ENCODE assay signal across 20 cellular contexts in the genomic region with DNA sequence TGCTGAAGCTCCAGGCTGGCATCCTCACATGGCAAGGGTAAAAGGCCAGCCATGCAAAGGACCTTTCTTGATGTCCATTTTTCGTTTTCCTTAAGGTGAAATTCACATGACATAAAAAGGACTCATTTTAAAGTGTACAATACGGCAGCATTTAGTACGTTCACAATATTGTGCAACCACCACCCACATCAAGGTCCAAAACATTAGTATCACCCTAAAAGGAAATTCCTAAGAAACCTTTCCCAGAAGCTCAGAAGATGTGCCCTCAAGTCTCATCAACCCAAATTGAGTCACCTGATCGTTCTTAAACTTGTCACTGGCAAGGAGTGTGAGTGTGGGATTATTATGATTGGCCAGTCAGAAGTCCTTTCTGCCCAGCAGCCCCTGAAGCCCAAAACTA.
DNase-seq lines count a peak whose midpoint lies in the region; ATAC-seq and TF ChIP-seq lines count a peak whose summit lies in the region.
"Had no signal": no experiment of that assay in that cellular context is flagged by ENCODE, and none has a peak within 500 bp of the region (broad histone marks: within the 10 kb centered on the region; RNA-seq: fewer than 3 reads in every experiment).

No MANE protein-coding gene starts in this region.

- H3K36me3 ChIP-seq in GM23248 (ENCODE audit: low read depth): no peaks in the 10 kb centered on the region
- H3K36me3 ChIP-seq: BE2C, BLaER1 had no signal

- H3F3A ChIP-seq in GM23248 (ENCODE audit: insufficient read depth): peaks cover under 1% of the 10 kb centered on the region; the same call in 1 of the 2 replicates

- H3K9me3 ChIP-seq in GM23248 (ENCODE audit: low read depth): no peaks in the 10 kb centered on the region
- H3K9me3 ChIP-seq: BE2C, BLaER1 had no signal

- no peak overlapping the region for H3K4me2 ChIP-seq in GM23248 (ENCODE audit: unreplicated experiment)
- H3K4me2 ChIP-seq: BLaER1 had no signal

- 32 to 35% methylated on average over 4 of the region's 4 CpGs for WGBS in GM23248 (ENCODE audit: low coverage in 1 of 2, low lambda C conversion rate in 2 of 2, missing lambda C conversion rate in 2 of 2), 2 experiments

- DNase-seq in EH (ENCODE audit: low read depth): peak; percentile 13
- peak; percentile 43 for DNase-seq in GM23248
- DNase-seq in cardiac fibroblast (ENCODE audit: low read depth in 2 of 2): peak; percentile 11 to 47
- DNase-seq in iris pigment epithelial cell (ENCODE audit: low read depth): peak; percentile 34
- no peak for DNase-seq in left ventricle myocardium superior
- DNase-seq in Calu3: no peak
- DNase-seq in SHP77 treated with DMSO at 0.1 percent for 48 hours (lab: John Stamatoyannopoulos, UW): no peak
- DNase-seq: 8988T; ACHN; BE2C; CD4-positive, alpha-beta memory T cell; CD4-positive, CD25-positive, alpha-beta regulatory T cell; CD8-positive, alpha-beta memory T cell; COR-L47; DMS79 treated with DMSO at 0.1 percent for 48 hours; EL; GDM1 had no signal

- peaks cover 88% of the 10 kb centered on the region for H3K27me3 Mint-ChIP-seq in Calu3 (ENCODE audit: unreplicated experiment)

- no peaks in the 10 kb centered on the region for H4K20me1 ChIP-seq in GM23248 (ENCODE audit: insufficient read depth)

- H3K27me3 ChIP-seq in GM23248 (replicated peaks; ENCODE audit: insufficient read depth): peaks cover 6% of the 10 kb centered on the region; the same call in 1 of the 2 replicates
- H3K27me3 ChIP-seq: BE2C had no signal

- no peak for ATAC-seq in left ventricle myocardium superior
- ATAC-seq: GM12878 had no signal

- H2AFZ ChIP-seq in GM23248: no peak overlapping the region

- H3K4me3 ChIP-seq in GM23248: no peak overlapping the region
- no peak overlapping the region for H3K4me3 ChIP-seq in cardiac fibroblast (replicated peaks in 1 of 2; ENCODE audit: low read depth in 2 of 2, low read length in 2 of 2)
- H3K4me3 ChIP-seq: BLaER1, GM12878 had no signal

- BruUV-seq in Calu3 (replicated peaks; lab: Mats Ljungman, UMichigan): no TSS peak

- no peaks in the 10 kb centered on the region for H3K9me2 ChIP-seq in GM23248 (ENCODE audit: insufficient read depth)

- no peaks in the 10 kb centered on the region for H3K9me3 Mint-ChIP-seq in Calu3 (ENCODE audit: low read depth, unreplicated experiment)
- H3K9me3 Mint-ChIP-seq: CD8-positive, alpha-beta memory T cell had no signal

- H3K27ac Mint-ChIP-seq in Calu3 (ENCODE audit: unreplicated experiment): no peak overlapping the region
- H3K27ac Mint-ChIP-seq: CD14-positive monocyte; CD4-positive, alpha-beta memory T cell; CD4-positive, CD25-positive, alpha-beta regulatory T cell; CD8-positive, alpha-beta memory T cell had no signal

- in situ Hi-C loops in GM23248 (cut with MboI): no loop called here

- intact Hi-C loops in left ventricle myocardium superior (cut with micrococcal nuclease) (no loop called here), Calu3 (cut with micrococcal nuclease; ENCODE audit: unreplicated experiment) (no loop called here)

- no peaks in the 10 kb centered on the region for H3K79me2 ChIP-seq in GM23248 (ENCODE audit: insufficient read depth)

- H3K9ac ChIP-seq in GM23248: no peak overlapping the region
- H3K9ac ChIP-seq: BLaER1 had no signal

- H3K4me1 Mint-ChIP-seq in Calu3 (ENCODE audit: low read depth, unreplicated experiment): peaks cover 11% of the 10 kb centered on the region
- H3K4me1 Mint-ChIP-seq: CD14-positive monocyte; CD4-positive, alpha-beta memory T cell; CD4-positive, CD25-positive, alpha-beta regulatory T cell; CD8-positive, alpha-beta memory T cell had no signal

- H3K4me1 ChIP-seq in GM23248 (ENCODE audit: insufficient read depth): peaks cover 5% of the 10 kb centered on the region
- H3K4me1 ChIP-seq: BLaER1 had no signal

- CTCF ChIA-PET in Calu3 (lab: Charles Lee): interaction anchor here (1.3 kb wide), 1 partner anchor 29 kb away, joined by 3 read pairs; no protein-coding TSS in a partner anchor

- no peaks in the 10 kb centered on the region for H3K36me3 Mint-ChIP-seq in Calu3 (ENCODE audit: insufficient read depth, unreplicated experiment)
- H3K36me3 Mint-ChIP-seq: CD14-positive monocyte; CD4-positive, alpha-beta memory T cell; CD4-positive, CD25-positive, alpha-beta regulatory T cell; CD8-positive, alpha-beta memory T cell had no signal

- no peak overlapping the region for H3K4me3 Mint-ChIP-seq in Calu3 (ENCODE audit: low read depth, unreplicated experiment)
- H3K4me3 Mint-ChIP-seq: CD14-positive monocyte; CD4-positive, alpha-beta memory T cell; CD4-positive, CD25-positive, alpha-beta regulatory T cell; CD8-positive, alpha-beta memory T cell had no signal

- H3K27ac ChIP-seq in GM23248: no peak overlapping the region
- H3K27ac ChIP-seq: BLaER1 had no signal

- TF ChIP-seq CTCF in cardiac fibroblast (IDR thresholded peaks at IDR 0.05; ENCODE audit: low read depth, low read length) (no peak), Calu3 (IDR thresholded peaks at IDR 0.05; ENCODE audit: unreplicated experiment) (no peak)

Comparison
In these comparisons a context has a peak if more than half of its experiments do, and no peak if none do; other contexts are left out.
1. DNase-seq: peak in EH (single experiment), GM23248 (single experiment), cardiac fibroblast (2 of 2) and iris pigment epithelial cell (single experiment); none in left ventricle myocardium superior (single experiment), Calu3 (single experiment) and SHP77 treated with DMSO at 0.1 percent for 48 hours (single experiment).